1 cellular context compared by ENCODE assay signal in genomic region chr7:99525713-99526440, GRCh38.
TF ChIP-seq lines count a peak whose summit lies in the region.

No MANE protein-coding gene starts in this region.

TF ChIP-seq in HEK293, 187 proteins besides CTCF, POLR2A, EP300 and RAD21 (continued from another document):
- TF ChIP-seq TSHZ1 (tag by site-specific recombination; IDR thresholded peaks at IDR 0.05; ENCODE audit: borderline replicate concordance) = no peak
